In the genomic region with DNA sequence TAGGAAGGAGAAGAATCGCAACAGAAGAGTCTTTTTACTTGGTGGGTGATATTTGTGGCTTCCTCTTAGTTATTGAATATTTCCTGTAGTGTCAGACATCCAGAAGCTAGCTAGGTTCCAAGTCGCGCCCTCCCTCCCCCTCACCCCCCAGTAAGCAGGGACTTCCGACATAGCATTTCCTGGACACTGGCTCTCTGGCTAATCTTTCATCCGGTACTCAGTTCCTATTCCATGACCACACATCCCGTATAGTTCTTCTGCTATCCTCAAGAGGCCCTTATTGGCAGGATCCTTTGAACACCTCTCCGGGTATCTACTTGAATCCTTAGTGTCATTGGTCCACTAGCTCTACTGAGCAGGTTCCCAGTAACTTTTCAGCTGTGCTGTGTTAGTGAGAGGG, we compare ENCODE assay signal across 24 cellular contexts.
"Had no signal": no experiment of that assay in that cellular context is flagged by ENCODE, and none has a peak within 500 bp of the region (broad histone marks: within the 10 kb centered on the region; RNA-seq: fewer than 3 reads in every experiment).

No MANE protein-coding gene starts in this region.

- H3K27me3 ChIP-seq: breast epithelium, esophagus muscularis mucosa, hepatocyte, neural progenitor cell, testis had no signal

- H3K9me3 ChIP-seq: breast epithelium, esophagus muscularis mucosa, mucosa of descending colon, psoas muscle, testis had no signal

- H3K4me2 ChIP-seq: hepatocyte, neural progenitor cell, smooth muscle cell had no signal

- H3K27ac ChIP-seq: breast epithelium, esophagus muscularis mucosa, hepatocyte, neural progenitor cell, psoas muscle, testis had no signal

- H3K79me2 ChIP-seq: hepatocyte had no signal

- H3K4me1 ChIP-seq: breast epithelium, neural progenitor cell, psoas muscle, testis had no signal

- H3K36me3 ChIP-seq: breast epithelium, esophagus muscularis mucosa, neural progenitor cell had no signal

- ATAC-seq: mucosa of descending colon; sciatic nerve; stimulated activated memory B cell treated with anti-CD40 and anti-IgM and Interleukin-4, amounts not matched to agents 10 μg/mL and 1 μg/mL and 100 μg/mL, for 72 hours; T-cell had no signal

- H2AFZ ChIP-seq: hepatocyte, neural progenitor cell had no signal

- H3K4me3 ChIP-seq: breast epithelium, esophagus muscularis mucosa, hepatocyte, mucosa of descending colon, neural progenitor cell, psoas muscle, smooth muscle cell, testis had no signal

- FAIRE-seq: astrocyte, islet of Langerhans had no signal

- DNase-seq: activated CD4-positive, CD25-positive, alpha-beta regulatory T cell treated with anti-CD3 and anti-CD28 coated beads, Interleukin-2, amount 50 U/mL, for 72 hours; activated CD8-positive, alpha-beta memory T cell treated with anti-CD3 and anti-CD28 coated beads for 24 hours; activated CD8-positive, alpha-beta memory T cell treated with anti-CD3 and anti-CD28 coated beads, Interleukin-2, amount 50 U/mL, for 48 hours; activated effector memory CD4-positive, alpha-beta T cell treated with Interleukin-2 at 50 U/mL for 16 hours; activated T-cell treated with anti-CD3 and anti-CD28 coated beads, Interleukin-2, amount 50 U/mL, for 48 hours; cerebellar nuclear complex; cortex of kidney; effector CD8-positive, alpha-beta T cell; mucosa of descending colon; naive B cell; psoas muscle; stimulated activated CD4-positive, alpha-beta T cell treated with anti-CD3 and anti-CD28 coated beads, Interleukin-4, amount 100 ng/mL, for 24 hours; T-cell; T1000; testis had no signal
